Comparison of ENCODE assay signal across 2 cellular contexts in genomic region chr17:41308251-41308917, GRCh38.
A peak's percentile ranks its signal among the peaks of the same experiment; 100 is the strongest.
TF ChIP-seq lines count a peak whose summit lies in the region.

No MANE protein-coding gene starts in this region.

TF ChIP-seq in GM12878, 131 proteins besides CTCF, POLR2A, EP300 and RAD21:
- TF ChIP-seq TCF3 (IDR thresholded peaks at IDR 0.05; ENCODE audit: borderline replicate concordance, insufficient read depth, low read depth, low read length): peak; percentile 89; the same call in 1 of the 2 replicates
- TF ChIP-seq ZNF592 (IDR thresholded peaks at IDR 0.05): no peak
- no peak for TF ChIP-seq IKZF2 (IDR thresholded peaks at IDR 0.05)
TF ChIP-seq in GM12878: peak in this region for 1.

TF ChIP-seq in WTC11, 78 proteins besides CTCF, POLR2A, EP300 and RAD21:
- TF ChIP-seq GABPB1 (CRISPR knock-in tag; IDR thresholded peaks at IDR 0.05) (no peak), ZNF232 (CRISPR knock-in tag; IDR thresholded peaks at IDR 0.05) (no peak), MXD4 (CRISPR knock-in tag; IDR thresholded peaks at IDR 0.05; ENCODE audit: borderline replicate concordance) (no peak), SMAD4 (CRISPR knock-in tag; IDR thresholded peaks at IDR 0.05) (no peak), CBFB (CRISPR knock-in tag; IDR thresholded peaks at IDR 0.05; ENCODE audit: low read depth) (no peak), ZNF423 (CRISPR knock-in tag; IDR thresholded peaks at IDR 0.05) (no peak), HMGXB4 (CRISPR knock-in tag; IDR thresholded peaks at IDR 0.05) (no peak)
TF ChIP-seq in WTC11: peak in this region for 0.
